1 cellular context compared by ENCODE assay signal in genomic region chr15:84653910-84654688, GRCh38.
A peak's percentile ranks its signal among the peaks of the same experiment; 100 is the strongest.
TF ChIP-seq lines count a peak whose summit lies in the region.

Gene WDR73 (minus strand): TSS chr15:84654283. CDS start chr15:84654274, 9 bp downstream.

TF ChIP-seq in HEK293, 187 proteins besides CTCF, POLR2A, EP300 and RAD21 (continued from another document and continues in another):
- TF ChIP-seq PRDM2 (tag by site-specific recombination; IDR thresholded peaks at IDR 0.05; ENCODE audit: borderline replicate concordance): no peak
- TF ChIP-seq TRIM28 (IDR thresholded peaks at IDR 0.05; ENCODE audit: borderline replicate concordance, low read length): no peak
- peak; percentile 27; the same call in 1 of the 2 replicates for TF ChIP-seq WT1 (tag by site-specific recombination; IDR thresholded peaks at IDR 0.05)
- no peak for TF ChIP-seq BCL11B (tag by site-specific recombination; IDR thresholded peaks at IDR 0.05; ENCODE audit: low read depth)
- peak; percentile 72; the same call in 1 of the 2 replicates for TF ChIP-seq ZBTB48 (tag by site-specific recombination; IDR thresholded peaks at IDR 0.05)
- no peak for TF ChIP-seq SCRT1 (tag by site-specific recombination; IDR thresholded peaks at IDR 0.05; ENCODE audit: borderline replicate concordance)
- TF ChIP-seq MZF1 (tag by site-specific recombination; IDR thresholded peaks at IDR 0.05; ENCODE audit: borderline replicate concordance): no peak; the same call in 1 of the 2 replicates
- TF ChIP-seq SP7 (tag by site-specific recombination; IDR thresholded peaks at IDR 0.05): peak; percentile 59
- TF ChIP-seq ZNF76 (tag by site-specific recombination; IDR thresholded peaks at IDR 0.05; ENCODE audit: borderline replicate concordance, low read depth): peak; percentile 85; the same call in 1 of the 2 replicates
- TF ChIP-seq KLF9 (tag by site-specific recombination; IDR thresholded peaks at IDR 0.05; ENCODE audit: low read depth): no peak
- TF ChIP-seq ZSCAN23 (tag by site-specific recombination; IDR thresholded peaks at IDR 0.05): no peak
- peak; percentile 82 for TF ChIP-seq ZXDB (tag by site-specific recombination; IDR thresholded peaks at IDR 0.05)
- no peak for TF ChIP-seq MYNN (tag by site-specific recombination; IDR thresholded peaks at IDR 0.05; ENCODE audit: borderline replicate concordance)
- peak; percentile 71 for TF ChIP-seq PATZ1 (tag by site-specific recombination; IDR thresholded peaks at IDR 0.05)
- no peak for TF ChIP-seq ZNF777 (tag by site-specific recombination; IDR thresholded peaks at IDR 0.05; ENCODE audit: borderline replicate concordance)
- no peak for TF ChIP-seq HIC1 (tag by site-specific recombination; IDR thresholded peaks at IDR 0.05)
- no peak for TF ChIP-seq ZNF639 (tag by site-specific recombination; IDR thresholded peaks at IDR 0.05)
- TF ChIP-seq ZNF660 (tag by site-specific recombination; IDR thresholded peaks at IDR 0.05): peak; percentile 42
- no peak for TF ChIP-seq ZNF596 (tag by site-specific recombination; IDR thresholded peaks at IDR 0.05)
- no peak for TF ChIP-seq ZNF19 (tag by site-specific recombination; IDR thresholded peaks at IDR 0.05; ENCODE audit: low read depth)
- TF ChIP-seq ZNF350 (tag by site-specific recombination; IDR thresholded peaks at IDR 0.05): no peak
- TF ChIP-seq MEIS1 (CRISPR knock-in tag; IDR thresholded peaks at IDR 0.05; ENCODE audit: borderline replicate concordance): no peak
- TF ChIP-seq ZNF426 (tag by site-specific recombination; IDR thresholded peaks at IDR 0.05): no peak
- TF ChIP-seq ZNF280C (tag by site-specific recombination; IDR thresholded peaks at IDR 0.05): no peak
- TF ChIP-seq ELK4 (IDR thresholded peaks at IDR 0.05; ENCODE audit: borderline replicate concordance, low read depth, low read length): peak; percentile 27; the same call in 1 of the 2 replicates
- no peak for TF ChIP-seq ZNF549 (tag by site-specific recombination; IDR thresholded peaks at IDR 0.05)
- no peak for TF ChIP-seq ZNF416 (tag by site-specific recombination; IDR thresholded peaks at IDR 0.05)
- no peak for TF ChIP-seq ZNF239 (tag by site-specific recombination; IDR thresholded peaks at IDR 0.05)
- no peak for TF ChIP-seq KLF7 (tag by site-specific recombination; IDR thresholded peaks at IDR 0.05; ENCODE audit: borderline replicate concordance)
- TF ChIP-seq ZNF768 (tag by site-specific recombination; IDR thresholded peaks at IDR 0.05): no peak
- no peak for TF ChIP-seq ZFP69B (tag by site-specific recombination; IDR thresholded peaks at IDR 0.05)
- 0 out of 2 replicates have a peak, but pooled peaks have one; percentile 30 for TF ChIP-seq ZNF843 (tag by site-specific recombination; IDR thresholded peaks at IDR 0.05)
- TF ChIP-seq ZBTB17 (tag by site-specific recombination; IDR thresholded peaks at IDR 0.05): peak; percentile 62
- TF ChIP-seq ZNF626 (tag by site-specific recombination; IDR thresholded peaks at IDR 0.05): no peak
- TF ChIP-seq ZNF624 (tag by site-specific recombination; IDR thresholded peaks at IDR 0.05): no peak
- no peak for TF ChIP-seq ZNF677 (tag by site-specific recombination; IDR thresholded peaks at IDR 0.05)
- TF ChIP-seq ZNF658 (tag by site-specific recombination; IDR thresholded peaks at IDR 0.05): no peak
- no peak for TF ChIP-seq ZBTB44 (tag by site-specific recombination; IDR thresholded peaks at IDR 0.05)
- no peak for TF ChIP-seq ZBTB6 (tag by site-specific recombination; IDR thresholded peaks at IDR 0.05)
- TF ChIP-seq ZNF571 (tag by site-specific recombination; IDR thresholded peaks at IDR 0.05): no peak
- no peak for TF ChIP-seq ZNF398 (tag by site-specific recombination; IDR thresholded peaks at IDR 0.05)
- no peak for TF ChIP-seq ZBTB1 (tag by site-specific recombination; IDR thresholded peaks at IDR 0.05)
- no peak for TF ChIP-seq ZNF610 (tag by site-specific recombination; IDR thresholded peaks at IDR 0.05; ENCODE audit: borderline replicate concordance)
